Comparison of ENCODE assay signal across 34 cellular contexts in the genomic region with DNA sequence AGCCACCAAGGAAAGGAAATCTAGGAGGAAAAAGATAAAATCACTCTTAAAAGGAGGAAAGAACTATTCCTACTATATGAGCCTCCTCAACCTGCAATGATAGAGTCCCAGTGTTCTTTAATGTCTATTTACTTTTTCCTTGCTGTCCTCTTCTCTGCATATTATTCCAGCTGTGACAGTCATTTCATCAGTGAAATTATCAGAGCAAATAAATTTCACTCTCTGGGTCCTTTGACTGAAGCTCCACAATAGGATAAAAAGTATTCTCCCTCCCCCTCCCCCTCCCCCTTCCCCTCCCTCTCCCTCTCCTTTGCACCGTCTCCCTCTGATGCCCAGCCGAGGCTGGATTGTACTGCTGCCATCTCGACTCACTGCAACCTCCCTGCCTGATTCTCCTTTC.
"Had no signal": no experiment of that assay in that cellular context is flagged by ENCODE, and none has a peak within 500 bp of the region (broad histone marks: within the 10 kb centered on the region; RNA-seq: fewer than 3 reads in every experiment).

No MANE protein-coding gene starts in this region.

- H3K27ac Mint-ChIP-seq: activated CD4-positive, alpha-beta memory T cell treated with anti-CD3 and anti-CD28 coated beads for 36 hours; activated CD4-positive, alpha-beta T cell treated with anti-CD3 and anti-CD28 coated beads for 36 hours; activated CD4-positive, alpha-beta T cell treated with anti-CD3 and anti-CD28 coated beads, Interleukin-2, amount 10 ng/mL, durations not matched to agents 24 days and 14 days; activated CD8-positive, alpha-beta memory T cell treated with anti-CD3 and anti-CD28 coated beads, Interleukin-2, amount 10 ng/mL, durations not matched to agents 7 days and 5 days; activated CD8-positive, alpha-beta T cell treated with anti-CD3 and anti-CD28 coated beads, Interleukin-2, amount 10 ng/mL, durations not matched to agents 7 days and 5 days; activated naive CD4-positive, alpha-beta T cell treated with anti-CD3 and anti-CD28 coated beads for 36 hours; activated naive CD4-positive, alpha-beta T cell treated with anti-CD3 and anti-CD28 coated beads, Interleukin-2, amount 50 U/mL, for 24 hours; activated naive CD8-positive, alpha-beta T cell treated with anti-CD3 and anti-CD28 coated beads for 36 hours; activated naive CD8-positive, alpha-beta T cell treated with anti-CD3 and anti-CD28 coated beads, Interleukin-2, amount 50 U/mL, for 24 hours; activated T-helper 1 cell treated with anti-CD3 and anti-CD28 coated beads, Interleukin-12 subunit alpha, Interleukin-12 subunit beta, Interleukin-2, Interleukin-4 antibody, amounts not matched to agents 30 ng/mL and 10 ng/mL and 1 ng/mL, durations not matched to agents 14 hours and 24 hours and 36 hours; activated T-helper 2 cell treated with anti-CD3 and anti-CD28 coated beads, Interferon-gamma antibody, Interleukin-2, Interleukin-4, amounts not matched to agents 10 μg/mL and 5 μg/mL and 100 μg/mL, durations not matched to agents 14 hours and 24 hours and 36 hours; effector memory CD8-positive, alpha-beta T cell; T-helper 17 cell; T-helper 2 cell treated with Interferon-gamma antibody and Interleukin-4, amounts not matched to agents 5 μg/mL and 100 μg/mL, for 36 hours had no signal

- ATAC-seq: activated CD4-positive, alpha-beta T cell treated with anti-CD3 and anti-CD28 coated beads for 36 hours; activated CD8-positive, alpha-beta memory T cell treated with anti-CD3 and anti-CD28 coated beads, Interleukin-2, amount 10 ng/mL, durations not matched to agents 7 days and 5 days; activated CD8-positive, alpha-beta T cell treated with anti-CD3 and anti-CD28 coated beads, Interleukin-2, amount 10 ng/mL, durations not matched to agents 7 days and 5 days; activated naive CD8-positive, alpha-beta T cell treated with anti-CD3 and anti-CD28 coated beads, Interleukin-2, amount 50 U/mL, for 24 hours; body of pancreas; effector memory CD8-positive, alpha-beta T cell; foreskin keratinocyte; gastrocnemius medialis; heart left ventricle; T-helper 17 cell had no signal

- H3K36me3 ChIP-seq: adrenal gland, esophagus muscularis mucosa, gastrocnemius medialis, heart left ventricle had no signal

- H3K4me1 ChIP-seq: gastrocnemius medialis had no signal

- H3K27ac ChIP-seq: adrenal gland, esophagus muscularis mucosa, foreskin keratinocyte, gastrocnemius medialis, heart left ventricle had no signal

- H3K36me3 Mint-ChIP-seq: activated CD4-positive, alpha-beta memory T cell treated with anti-CD3 and anti-CD28 coated beads for 36 hours; activated CD8-positive, alpha-beta memory T cell treated with anti-CD3 and anti-CD28 coated beads, Interleukin-2, amount 10 ng/mL, durations not matched to agents 7 days and 5 days; activated naive CD4-positive, alpha-beta T cell treated with anti-CD3 and anti-CD28 coated beads, Interleukin-2, amount 50 U/mL, for 24 hours; activated naive CD8-positive, alpha-beta T cell treated with anti-CD3 and anti-CD28 coated beads for 36 hours had no signal

- H3K9me3 Mint-ChIP-seq: activated CD4-positive, alpha-beta T cell treated with anti-CD3 and anti-CD28 coated beads, Interleukin-2, amount 10 ng/mL, durations not matched to agents 24 days and 14 days; activated naive CD4-positive, alpha-beta T cell treated with anti-CD3 and anti-CD28 coated beads, Interleukin-2, amount 50 U/mL, for 24 hours; activated naive CD8-positive, alpha-beta T cell treated with anti-CD3 and anti-CD28 coated beads for 36 hours; activated naive CD8-positive, alpha-beta T cell treated with anti-CD3 and anti-CD28 coated beads, Interleukin-2, amount 50 U/mL, for 24 hours; activated T-helper 1 cell treated with anti-CD3 and anti-CD28 coated beads, Interleukin-12 subunit alpha, Interleukin-12 subunit beta, Interleukin-2, Interleukin-4 antibody, amounts not matched to agents 30 ng/mL and 10 ng/mL and 1 ng/mL, durations not matched to agents 14 hours and 24 hours and 36 hours; activated T-helper 2 cell treated with anti-CD3 and anti-CD28 coated beads, Interferon-gamma antibody, Interleukin-2, Interleukin-4, amounts not matched to agents 10 μg/mL and 5 μg/mL and 100 μg/mL, durations not matched to agents 14 hours and 24 hours and 36 hours; effector memory CD8-positive, alpha-beta T cell; T-helper 2 cell treated with Interferon-gamma antibody and Interleukin-4, amounts not matched to agents 5 μg/mL and 100 μg/mL, for 36 hours had no signal

- H3K9me3 ChIP-seq: adrenal gland, body of pancreas, esophagus muscularis mucosa, gastrocnemius medialis, heart left ventricle had no signal

- H3K4me3 Mint-ChIP-seq: activated CD4-positive, alpha-beta memory T cell treated with anti-CD3 and anti-CD28 coated beads for 36 hours; activated CD4-positive, alpha-beta T cell treated with anti-CD3 and anti-CD28 coated beads for 36 hours; activated CD4-positive, alpha-beta T cell treated with anti-CD3 and anti-CD28 coated beads, Interleukin-2, amount 10 ng/mL, durations not matched to agents 24 days and 14 days; activated CD8-positive, alpha-beta memory T cell treated with anti-CD3 and anti-CD28 coated beads, Interleukin-2, amount 10 ng/mL, durations not matched to agents 7 days and 5 days; activated CD8-positive, alpha-beta T cell treated with anti-CD3 and anti-CD28 coated beads, Interleukin-2, amount 10 ng/mL, durations not matched to agents 7 days and 5 days; activated naive CD4-positive, alpha-beta T cell treated with anti-CD3 and anti-CD28 coated beads for 36 hours; activated naive CD4-positive, alpha-beta T cell treated with anti-CD3 and anti-CD28 coated beads, Interleukin-2, amount 50 U/mL, for 24 hours; activated naive CD8-positive, alpha-beta T cell treated with anti-CD3 and anti-CD28 coated beads for 36 hours; activated naive CD8-positive, alpha-beta T cell treated with anti-CD3 and anti-CD28 coated beads, Interleukin-2, amount 50 U/mL, for 24 hours; activated T-helper 1 cell treated with anti-CD3 and anti-CD28 coated beads, Interleukin-12 subunit alpha, Interleukin-12 subunit beta, Interleukin-2, Interleukin-4 antibody, amounts not matched to agents 30 ng/mL and 10 ng/mL and 1 ng/mL, durations not matched to agents 14 hours and 24 hours and 36 hours; effector memory CD8-positive, alpha-beta T cell; T-helper 17 cell; T-helper 2 cell treated with Interferon-gamma antibody and Interleukin-4, amounts not matched to agents 5 μg/mL and 100 μg/mL, for 36 hours had no signal

- H3K27me3 Mint-ChIP-seq: activated CD4-positive, alpha-beta memory T cell treated with anti-CD3 and anti-CD28 coated beads for 36 hours; activated CD8-positive, alpha-beta memory T cell treated with anti-CD3 and anti-CD28 coated beads, Interleukin-2, amount 10 ng/mL, durations not matched to agents 7 days and 5 days; activated naive CD4-positive, alpha-beta T cell treated with anti-CD3 and anti-CD28 coated beads, Interleukin-2, amount 50 U/mL, for 24 hours; activated naive CD8-positive, alpha-beta T cell treated with anti-CD3 and anti-CD28 coated beads for 36 hours; activated naive CD8-positive, alpha-beta T cell treated with anti-CD3 and anti-CD28 coated beads, Interleukin-2, amount 50 U/mL, for 24 hours; T-helper 17 cell had no signal

- H3K4me3 ChIP-seq: adrenal gland, body of pancreas, esophagus muscularis mucosa, gastrocnemius medialis, heart left ventricle had no signal

- H3K27me3 ChIP-seq: adrenal gland, body of pancreas, esophagus muscularis mucosa, foreskin keratinocyte, gastrocnemius medialis, heart left ventricle had no signal

- DNase-seq: activated CD4-positive, alpha-beta memory T cell treated with anti-CD3 and anti-CD28 coated beads for 36 hours; activated CD4-positive, alpha-beta T cell treated with anti-CD3 and anti-CD28 coated beads for 36 hours; activated CD4-positive, CD25-positive, alpha-beta regulatory T cell; activated CD4-positive, CD25-positive, alpha-beta regulatory T cell treated with anti-CD3 and anti-CD28 coated beads, Interleukin-2, amount 50 U/mL, for 72 hours; activated CD8-positive, alpha-beta memory T cell treated with anti-CD3 and anti-CD28 coated beads, Interleukin-2, amount 10 ng/mL, durations not matched to agents 7 days and 5 days; activated CD8-positive, alpha-beta memory T cell treated with anti-CD3 and anti-CD28 coated beads, Interleukin-2, amount 50 U/mL, for 4 hours; activated CD8-positive, alpha-beta T cell treated with anti-CD3 and anti-CD28 coated beads, Interleukin-2, amount 10 ng/mL, durations not matched to agents 7 days and 5 days; activated effector memory CD4-positive, alpha-beta T cell treated with anti-CD3 and anti-CD28 coated beads, Interleukin-2, amount 50 U/mL, for 16 hours; activated naive CD4-positive, alpha-beta T cell treated with anti-CD3 and anti-CD28 coated beads for 36 hours; activated naive CD8-positive, alpha-beta T cell treated with anti-CD3 and anti-CD28 coated beads for 36 hours; activated naive CD8-positive, alpha-beta T cell treated with anti-CD3 and anti-CD28 coated beads, Interleukin-2, amount 50 U/mL, for 24 hours; activated T-cell treated with anti-CD3 and anti-CD28 coated beads, Interleukin-2, amount 50 U/mL, for 1 hour; activated T-cell treated with anti-CD3 and anti-CD28 coated beads, Interleukin-2, amount 50 U/mL, for 48 hours; adrenal gland; amygdala; body of pancreas; caudate nucleus; cortex of kidney; dermis blood vessel endothelial cell; effector CD4-positive, alpha-beta T cell; effector memory CD8-positive, alpha-beta T cell; erythroblast; gastrocnemius medialis; glutamatergic neuron; heart left ventricle; T-helper 17 cell; T1000 had no signal
